ENCODE assay signal across 1 cellular context in the genomic region with DNA sequence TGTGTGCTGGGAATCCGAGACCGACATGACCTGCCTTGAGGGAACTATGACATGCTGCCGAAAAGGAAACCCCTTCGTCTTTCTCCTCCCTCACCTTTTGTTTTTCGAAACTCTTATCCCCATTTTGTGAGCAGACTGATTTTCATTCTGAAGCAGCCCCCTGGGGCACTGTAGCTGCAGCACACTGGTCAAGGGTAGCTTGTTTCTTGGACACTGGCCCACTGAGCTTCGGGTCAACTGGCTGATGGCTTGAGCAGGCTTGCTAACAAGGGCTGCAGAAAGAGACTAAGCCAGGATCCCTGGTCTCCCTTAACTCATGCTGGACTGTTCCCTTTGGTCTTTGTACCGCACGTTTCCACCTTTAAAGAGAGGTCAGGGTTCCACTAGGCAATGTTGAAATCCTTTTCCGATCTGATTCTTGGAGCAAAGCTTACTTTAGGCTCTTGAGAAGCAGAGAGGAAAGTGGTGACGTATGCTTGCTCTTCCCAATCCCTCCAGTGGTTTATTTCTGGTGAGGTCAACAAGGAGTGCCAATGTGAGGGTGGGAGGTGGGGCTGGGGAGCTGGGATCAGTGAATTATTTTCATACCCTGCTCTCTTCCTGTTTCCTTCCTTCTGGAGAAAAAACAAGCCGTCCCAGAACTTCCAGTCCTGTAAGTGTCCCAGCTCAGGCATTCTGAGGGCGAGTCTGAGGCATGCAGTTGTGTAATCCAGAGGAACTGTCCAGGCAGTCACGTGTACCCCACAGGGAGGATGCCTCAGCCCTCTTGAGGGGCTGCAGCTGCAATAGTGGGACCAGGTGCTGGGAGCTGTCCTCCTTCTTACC.
TF ChIP-seq lines count a peak whose summit lies in the region.

No MANE protein-coding gene starts in this region.

TF ChIP-seq in HepG2, 621 proteins besides CTCF, POLR2A, EP300 and RAD21:
- TF ChIP-seq, protein P1, sequence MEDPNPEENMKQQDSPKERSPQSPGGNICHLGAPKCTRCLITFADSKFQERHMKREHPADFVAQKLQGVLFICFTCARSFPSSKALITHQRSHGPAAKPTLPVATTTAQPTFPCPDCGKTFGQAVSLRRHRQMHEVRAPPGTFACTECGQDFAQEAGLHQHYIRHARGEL (CRISPR knock-in tag; IDR thresholded peaks at IDR 0.05), result no peak
- TF ChIP-seq BATF2 (CRISPR knock-in tag; IDR thresholded peaks at IDR 0.05), result no peak
- TF ChIP-seq FOXP1 (IDR thresholded peaks at IDR 0.05), result no peak
- TF ChIP-seq FOXP1 (CRISPR knock-in tag; IDR thresholded peaks at IDR 0.05), result no peak
- no peak for TF ChIP-seq AHR (CRISPR knock-in tag; IDR thresholded peaks at IDR 0.05)
- TF ChIP-seq, protein P2, sequence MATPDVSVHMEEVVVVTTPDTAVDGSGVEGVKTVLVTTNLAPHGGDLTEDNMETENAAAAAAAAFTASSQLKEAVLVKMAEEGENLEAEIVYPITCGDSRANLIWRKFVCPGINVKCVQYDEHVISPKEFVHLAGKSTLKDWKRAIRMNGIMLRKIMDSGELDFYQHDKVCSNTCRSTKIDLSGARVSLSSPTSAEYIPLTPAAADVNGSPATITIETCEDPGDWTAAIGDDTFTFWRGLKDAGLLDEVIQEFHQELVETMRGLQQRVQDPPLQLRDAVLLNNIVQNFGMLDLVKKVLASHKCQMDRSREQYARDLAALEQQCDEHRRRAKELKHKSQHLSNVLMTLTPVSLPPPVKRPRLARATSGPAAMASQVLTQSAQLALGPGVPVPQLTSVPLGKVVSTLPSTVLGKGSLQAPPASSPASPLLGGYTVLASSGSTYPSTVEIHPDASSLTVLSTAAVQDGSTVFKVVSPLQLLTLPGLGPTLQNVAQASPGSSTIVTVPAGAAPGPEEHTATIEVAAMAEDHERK (CRISPR knock-in tag; IDR thresholded peaks at IDR 0.05; ENCODE audit: low read depth), result no peak
- TF ChIP-seq, protein P3, sequence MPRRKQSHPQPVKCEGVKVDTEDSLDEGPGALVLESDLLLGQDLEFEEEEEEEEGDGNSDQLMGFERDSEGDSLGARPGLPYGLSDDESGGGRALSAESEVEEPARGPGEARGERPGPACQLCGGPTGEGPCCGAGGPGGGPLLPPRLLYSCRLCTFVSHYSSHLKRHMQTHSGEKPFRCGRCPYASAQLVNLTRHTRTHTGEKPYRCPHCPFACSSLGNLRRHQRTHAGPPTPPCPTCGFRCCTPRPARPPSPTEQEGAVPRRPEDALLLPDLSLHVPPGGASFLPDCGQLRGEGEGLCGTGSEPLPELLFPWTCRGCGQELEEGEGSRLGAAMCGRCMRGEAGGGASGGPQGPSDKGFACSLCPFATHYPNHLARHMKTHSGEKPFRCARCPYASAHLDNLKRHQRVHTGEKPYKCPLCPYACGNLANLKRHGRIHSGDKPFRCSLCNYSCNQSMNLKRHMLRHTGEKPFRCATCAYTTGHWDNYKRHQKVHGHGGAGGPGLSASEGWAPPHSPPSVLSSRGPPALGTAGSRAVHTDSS (CRISPR knock-in tag; conservative IDR thresholded peaks at IDR 0.05), result no peak
- no peak for TF ChIP-seq ZNF777 (CRISPR knock-in tag; IDR thresholded peaks at IDR 0.05)
- TF ChIP-seq HNF4A (CRISPR knock-in tag; IDR thresholded peaks at IDR 0.05), result 0 out of 2 replicates have a peak, but pooled peaks have one; percentile 16
- TF ChIP-seq NR2F6 (IDR thresholded peaks at IDR 0.05), result no peak
- no peak for TF ChIP-seq NR2F6 (CRISPR knock-in tag; IDR thresholded peaks at IDR 0.05)
- no peak for TF ChIP-seq ZNF646 (CRISPR knock-in tag; IDR thresholded peaks at IDR 0.05)
- 0 out of 2 replicates have a peak, but pooled peaks have one; percentile 4 for TF ChIP-seq CEBPB (IDR thresholded peaks at IDR 0.05; ENCODE audit: borderline replicate concordance, low read depth, low read length)
- TF ChIP-seq ZNF547 (CRISPR knock-in tag; IDR thresholded peaks at IDR 0.05), result no peak
- TF ChIP-seq CREB1 (IDR thresholded peaks at IDR 0.05), result 0 out of 2 replicates have a peak, but pooled peaks have one; percentile 26
- TF ChIP-seq CREB1 (CRISPR knock-in tag; IDR thresholded peaks at IDR 0.05), result no peak
